Comparison of ENCODE assay signal across 10 cellular contexts in the genomic region with DNA sequence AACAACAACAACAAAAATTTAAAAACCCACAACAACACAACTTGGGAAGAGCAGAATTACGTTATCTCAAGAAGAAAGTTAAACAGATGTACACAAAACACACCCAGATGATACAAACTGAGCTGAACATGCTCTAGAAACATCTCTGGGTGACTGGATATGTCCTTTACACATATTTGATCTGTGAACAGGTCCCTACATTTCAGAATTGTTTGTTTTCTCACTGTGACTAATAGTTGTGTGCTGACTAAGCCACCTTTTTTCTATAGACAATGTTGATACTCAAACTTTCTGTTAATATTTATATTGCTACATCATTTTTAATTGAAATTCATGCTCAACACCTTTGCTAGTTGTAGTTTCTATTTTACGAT. TPM values are rescaled to one million over a fixed set of nuclear protein-coding genes. Genes with fewer than 3 reads are reported as not detected.
DNase-seq lines count a peak whose midpoint lies in the region; ATAC-seq, FAIRE-seq and TF ChIP-seq lines count a peak whose summit lies in the region.
"Had no signal": no experiment of that assay in that cellular context is flagged by ENCODE, and none has a peak within 500 bp of the region (broad histone marks: within the 10 kb centered on the region; RNA-seq: fewer than 3 reads in every experiment).

No MANE protein-coding gene starts in this region.

- H3K27me3 ChIP-seq in HepG2 (ENCODE audit: control insufficient read depth in 1 of 2, insufficient read depth in 2 of 2, low read length in 2 of 2), result no peaks in the 10 kb centered on the region; a peak in 1 of 5 replicates
- H3K27me3 ChIP-seq in right cardiac atrium (ENCODE audit: control insufficient read depth, insufficient read depth), result no peaks in the 10 kb centered on the region

- peaks cover 3% of the 10 kb centered on the region for H3K9me3 Mint-ChIP-seq in stimulated activated naive CD8-positive, alpha-beta T cell treated with anti-CD3 and anti-CD28 coated beads, Interleukin-15, Interleukin-2, amounts not matched to agents 100 ng/mL and 50 ng/mL, for 24 hours
- no peaks in the 10 kb centered on the region for H3K9me3 Mint-ChIP-seq in activated naive CD8-positive, alpha-beta T cell treated with anti-CD3 and anti-CD28 coated beads for 36 hours

- TF ChIP-seq EP300 in HepG2 (IDR thresholded peaks at IDR 0.05; ENCODE audit: low read depth in 2 of 2, low read length in 2 of 2) (no peak), HepG2 (CRISPR knock-in tag; IDR thresholded peaks at IDR 0.05; ENCODE audit: borderline replicate concordance) (no peak)

- FAIRE-seq in HepG2 (lab: Jason Lieb, UNC), result no peak

- H3K27ac Mint-ChIP-seq in stimulated activated naive CD8-positive, alpha-beta T cell treated with anti-CD3 and anti-CD28 coated beads, Interleukin-15, Interleukin-2, amounts not matched to agents 100 ng/mL and 50 ng/mL, for 24 hours, result no peak overlapping the region
- H3K27ac Mint-ChIP-seq in activated naive CD8-positive, alpha-beta T cell treated with anti-CD3 and anti-CD28 coated beads for 36 hours, result no peak overlapping the region

- peaks cover 53% of the 10 kb centered on the region for H3K4me1 Mint-ChIP-seq in stimulated activated naive CD8-positive, alpha-beta T cell treated with anti-CD3 and anti-CD28 coated beads, Interleukin-15, Interleukin-2, amounts not matched to agents 100 ng/mL and 50 ng/mL, for 24 hours (ENCODE audit: low read depth)
- H3K4me1 Mint-ChIP-seq in activated naive CD8-positive, alpha-beta T cell treated with anti-CD3 and anti-CD28 coated beads for 36 hours, result peaks cover 37% of the 10 kb centered on the region

- no peak for TF ChIP-seq CTCF in HepG2 (CRISPR knock-in tag; IDR thresholded peaks at IDR 0.05)

- no peak overlapping the region for H3K27ac ChIP-seq in HepG2 (ENCODE audit: extremely low read length, insufficient read depth, low read length)
- H3K27ac ChIP-seq in right cardiac atrium (ENCODE audit: low read length), result no peak overlapping the region

- no peak for TF ChIP-seq RAD21 in HepG2 (CRISPR knock-in tag; IDR thresholded peaks at IDR 0.05)

- BruUV-seq in HepG2 (replicated peaks; lab: Mats Ljungman, UMichigan), result no TSS peak

- no peak overlapping the region for H2AFZ ChIP-seq in HepG2 (ENCODE audit: low read length)

- CTCF ChIA-PET in HepG2 (lab: Yijun Ruan, JAX; ENCODE audit: low intra/inter-chr PET ratio, low total read pairs), result interaction anchor here (1.8 kb wide), 1 partner anchor 25 kb away, joined by 4 read pairs; no protein-coding TSS in a partner anchor

- H3K4me3 ChIP-seq in HepG2 (replicated peaks in 1 of 3; ENCODE audit: insufficient read depth in 1 of 3, low read depth in 2 of 3, low read length in 3 of 3) (peak overlapping the region; percentile 64 to 87 (median 84)), right cardiac atrium (ENCODE audit: low read length) (no peak overlapping the region)

- H4K20me1 ChIP-seq in HepG2 (ENCODE audit: insufficient read depth, low read length), result 0 out of 2 replicates have a peak, but pooled peaks cover 3% of the 10 kb centered on the region

- ATAC-seq in stimulated activated naive CD8-positive, alpha-beta T cell treated with anti-CD3 and anti-CD28 coated beads, Interleukin-15, Interleukin-2, amounts not matched to agents 100 U/mL and 50 U/mL, for 24 hours, result no peak
- ATAC-seq in HepG2 (peak; percentile 16; the same call in 1 of the 3 replicates), GM21825 (IDR thresholded peaks at IDR 0.05; ENCODE audit: unreplicated experiment) (no peak), right cardiac atrium (no peak)

- H3K36me3 Mint-ChIP-seq in stimulated activated naive CD8-positive, alpha-beta T cell treated with anti-CD3 and anti-CD28 coated beads, Interleukin-15, Interleukin-2, amounts not matched to agents 100 ng/mL and 50 ng/mL, for 24 hours (ENCODE audit: low read depth), result peaks cover 12% of the 10 kb centered on the region
- peaks cover 11% of the 10 kb centered on the region for H3K36me3 Mint-ChIP-seq in activated naive CD8-positive, alpha-beta T cell treated with anti-CD3 and anti-CD28 coated beads for 36 hours

- H3K4me3 Mint-ChIP-seq in stimulated activated naive CD8-positive, alpha-beta T cell treated with anti-CD3 and anti-CD28 coated beads, Interleukin-15, Interleukin-2, amounts not matched to agents 100 ng/mL and 50 ng/mL, for 24 hours, result peak overlapping the region; percentile 88
- H3K4me3 Mint-ChIP-seq in activated naive CD8-positive, alpha-beta T cell treated with anti-CD3 and anti-CD28 coated beads for 36 hours, result peak overlapping the region; percentile 93

- no peaks in the 10 kb centered on the region for H3K36me3 ChIP-seq in HepG2 (replicated peaks in 1 of 2; ENCODE audit: control insufficient read depth in 1 of 2, insufficient read depth in 2 of 2, low read length in 2 of 2)
- H3K36me3 ChIP-seq: heart left ventricle had no signal

- peak overlapping the region; percentile 77 for H3K4me2 ChIP-seq in HepG2 (ENCODE audit: low read depth, low read length)

- peaks cover 30% of the 10 kb centered on the region for H3K79me2 ChIP-seq in HepG2 (ENCODE audit: insufficient read depth, low read length)

- WGBS in HepG2 (ENCODE audit: low lambda C conversion rate), result 39% methylated on average over 2 of the region's 2 CpGs
- WGBS in right cardiac atrium, result 86% methylated on average over 2 of the region's 2 CpGs

- H3K4me1 ChIP-seq in HepG2 (ENCODE audit: insufficient read depth, low read length) (peaks cover 45% of the 10 kb centered on the region), right cardiac atrium (ENCODE audit: control insufficient read depth, insufficient read depth, low read length) (peaks cover 9% of the 10 kb centered on the region)

- intact Hi-C loops in HepG2 (cut with micrococcal nuclease; ENCODE audit: unreplicated experiment), result loop anchor here (1.0 kb wide), 2 partner anchors 9 kb away; no protein-coding TSS in a partner anchor
- intact Hi-C loops in head of caudate nucleus (cut with DNase I), result no loop called here
- intact Hi-C loops in right cardiac atrium (cut with DNase I), result no loop called here

- POLR2A ChIA-PET in HepG2 (lab: Yijun Ruan, JAX), result interaction anchor here (1.0 to 2.3 kb wide), 9 partner anchors 9 to 96 kb away, joined by 3 to 60 read pairs (median 5); a partner anchor contains a TSS

- DNase-seq in stimulated activated naive CD8-positive, alpha-beta T cell treated with anti-CD3 and anti-CD28 coated beads, Interleukin-15, Interleukin-2, amounts not matched to agents 100 U/mL and 50 U/mL, for 24 hours, result no peak
- DNase-seq in activated naive CD8-positive, alpha-beta T cell treated with anti-CD3 and anti-CD28 coated beads for 36 hours, result no peak
- DNase-seq in HepG2 (ENCODE audit: low spot score) (peak; percentile 49), HuH-7 (ENCODE audit: low spot score) (no peak), head of caudate nucleus (no peak), right cardiac atrium (no peak)
- DNase-seq: heart left ventricle had no signal

- peak overlapping the region; percentile 76 for H3K9ac ChIP-seq in HepG2 (ENCODE audit: insufficient read depth, low read depth, low read length)

- TF ChIP-seq POLR2A in HepG2 (IDR thresholded peaks at IDR 0.05; ENCODE audit: insufficient read depth in 1 of 2, low read depth in 2 of 2, low read length in 2 of 2), result no peak

- no peaks in the 10 kb centered on the region for H3K27me3 Mint-ChIP-seq in stimulated activated naive CD8-positive, alpha-beta T cell treated with anti-CD3 and anti-CD28 coated beads, Interleukin-15, Interleukin-2, amounts not matched to agents 100 ng/mL and 50 ng/mL, for 24 hours
- H3K27me3 Mint-ChIP-seq in activated naive CD8-positive, alpha-beta T cell treated with anti-CD3 and anti-CD28 coated beads for 36 hours, result no peaks in the 10 kb centered on the region

- H3K9me3 ChIP-seq in HepG2 (ENCODE audit: low read length) (no peaks in the 10 kb centered on the region), right cardiac atrium (ENCODE audit: control insufficient read depth, low read length) (no peaks in the 10 kb centered on the region)
- H3K9me3 ChIP-seq: heart left ventricle had no signal

- in situ Hi-C loops in HepG2 (cut with HindIII; ENCODE audit: extremely low pct_ligation_motif_present, low pct_unique_long_range_greater_than_20kb), result no loop called here

RNA-seq across cellular contexts. Expression of a gene that starts 1.0 kb away (rescaled TPM):
- 10 to 100 TPM; 12.8 to 13.4 TPM for total RNA-seq in activated naive CD8-positive, alpha-beta T cell treated with anti-CD3 and anti-CD28 coated beads for 36 hours
- total RNA-seq in HepG2 (2016; rRNA removed; fragmentation: Illumina TruSeq; extraction: Trizol) (41.4 and 95.8 TPM in 2 replicates), right cardiac atrium (10 to 100 TPM; 18.8 to 27.2 (median 25.3) TPM)
- total RNA-seq in HepG2 (2016; cell fraction: cytosol; rRNA removed; fragmentation: Illumina TruSeq; extraction: Trizol; ENCODE audit: low read depth), result 4.5 and 5.4 TPM in 2 replicates
- total RNA-seq in HepG2 (2016; cell fraction: insoluble cytoplasmic fraction; rRNA removed; fragmentation: Illumina TruSeq; extraction: Trizol), result 42.0 and 91.4 TPM in 2 replicates
- total RNA-seq in HepG2 (2016; cell fraction: membrane; rRNA removed; fragmentation: Illumina TruSeq; extraction: Trizol), result 13.3 and 15.6 TPM in 2 replicates
- 73.4 and 78.1 TPM in 2 replicates for total RNA-seq in HepG2 (2016; cell fraction: nucleus; rRNA removed; fragmentation: Illumina TruSeq; extraction: Trizol)
- polyA plus RNA-seq in HepG2 (2011; rRNA removed) (105 and 145 TPM in 2 replicates), right cardiac atrium (12.6 TPM)
- 97.9 and 106 TPM in 2 replicates for polyA plus RNA-seq in HepG2 (2011; cell fraction: cytosol; rRNA removed)
- 65.0 and 70.1 TPM in 2 replicates for polyA plus RNA-seq in HepG2 (2011; cell fraction: nucleus; rRNA removed)
- polyA plus RNA-seq in HepG2 (2012), result 48.5 and 60.7 TPM in 2 replicates
- polyA plus RNA-seq in HepG2 (2016; cell fraction: cytosol; fragmentation: Illumina TruSeq; extraction: Trizol; ENCODE audit: low read depth), result 4.5 and 4.7 TPM in 2 replicates
- 24.5 and 27.5 TPM in 2 replicates for polyA plus RNA-seq in HepG2 (2016; cell fraction: insoluble cytoplasmic fraction; fragmentation: Illumina TruSeq; extraction: Trizol; ENCODE audit: low read depth)
- 8.6 and 9.1 TPM in 2 replicates for polyA plus RNA-seq in HepG2 (2016; cell fraction: membrane; fragmentation: Illumina TruSeq; extraction: Trizol; ENCODE audit: low read depth)
- 69.9 and 80.4 TPM in 2 replicates for polyA plus RNA-seq in HepG2 (2016; cell fraction: nucleus; fragmentation: Illumina TruSeq; extraction: Trizol; ENCODE audit: insufficient read depth, low read depth)
- polyA minus RNA-seq in HepG2 (2011; rRNA and poly(A)+ RNA removed; ENCODE audit: low replicate concordance), result 95.1 and 327 TPM in 2 replicates
- 74.7 and 90.1 TPM in 2 replicates for polyA minus RNA-seq in HepG2 (2011; cell fraction: cytosol; rRNA and poly(A)+ RNA removed)
- polyA minus RNA-seq in HepG2 (2011; cell fraction: nucleus; rRNA and poly(A)+ RNA removed), result 27.6 and 39.4 TPM in 2 replicates

RNA-seq across cellular contexts. Expression of a gene that starts 16.8 kb away (rescaled TPM):
- total RNA-seq in activated naive CD8-positive, alpha-beta T cell treated with anti-CD3 and anti-CD28 coated beads for 36 hours, result 10 to 100 TPM; 44.8 to 45.7 TPM
- total RNA-seq in HepG2 (2016; rRNA removed; fragmentation: Illumina TruSeq; extraction: Trizol), result 0.31 TPM in 1 of 2 replicates, not detected in the other
- not detected in 2 replicates for total RNA-seq in HepG2 (2016; cell fraction: cytosol; rRNA removed; fragmentation: Illumina TruSeq; extraction: Trizol; ENCODE audit: low read depth)
- 0.22 TPM in 1 of 2 replicates, not detected in the other for total RNA-seq in HepG2 (2016; cell fraction: insoluble cytoplasmic fraction; rRNA removed; fragmentation: Illumina TruSeq; extraction: Trizol)
- total RNA-seq in HepG2 (2016; cell fraction: membrane; rRNA removed; fragmentation: Illumina TruSeq; extraction: Trizol), result not detected in 2 replicates
- total RNA-seq in HepG2 (2016; cell fraction: nucleus; rRNA removed; fragmentation: Illumina TruSeq; extraction: Trizol), result 0.99 TPM in 1 of 2 replicates, not detected in the other
- 0.15 TPM in 1 of 2 replicates, not detected in the other for polyA plus RNA-seq in HepG2 (2011; rRNA removed)
- polyA plus RNA-seq in HepG2 (2011; cell fraction: cytosol; rRNA removed), result not detected in 2 replicates
- 0.55 and 0.79 TPM in 2 replicates for polyA plus RNA-seq in HepG2 (2011; cell fraction: nucleus; rRNA removed)
- polyA plus RNA-seq in HepG2 (2012), result not detected in 2 replicates
- not detected in 2 replicates for polyA plus RNA-seq in HepG2 (2016; cell fraction: cytosol; fragmentation: Illumina TruSeq; extraction: Trizol; ENCODE audit: low read depth)
- not detected in 2 replicates for polyA plus RNA-seq in HepG2 (2016; cell fraction: insoluble cytoplasmic fraction; fragmentation: Illumina TruSeq; extraction: Trizol; ENCODE audit: low read depth)
- polyA plus RNA-seq in HepG2 (2016; cell fraction: membrane; fragmentation: Illumina TruSeq; extraction: Trizol; ENCODE audit: low read depth), result not detected in 2 replicates
- polyA plus RNA-seq in HepG2 (2016; cell fraction: nucleus; fragmentation: Illumina TruSeq; extraction: Trizol; ENCODE audit: insufficient read depth, low read depth), result not detected in 2 replicates
- polyA minus RNA-seq in HepG2 (2011; rRNA and poly(A)+ RNA removed; ENCODE audit: low replicate concordance), result 0.28 and 1.2 TPM in 2 replicates
- polyA minus RNA-seq in HepG2 (2011; cell fraction: cytosol; rRNA and poly(A)+ RNA removed), result not detected in 2 replicates
- polyA minus RNA-seq in HepG2 (2011; cell fraction: nucleus; rRNA and poly(A)+ RNA removed), result 0.87 and 1.2 TPM in 2 replicates
- 10 to 100 TPM; 23.5 to 46.8 (median 35.8) TPM for total RNA-seq in right cardiac atrium
- polyA plus RNA-seq in right cardiac atrium, result 63.6 TPM
- total RNA-seq: HT1080 had no signal

RNA-seq across cellular contexts. Expression of a gene that starts 23.8 kb away (rescaled TPM):
- 10 to 100 TPM; 57.0 to 62.0 TPM for total RNA-seq in activated naive CD8-positive, alpha-beta T cell treated with anti-CD3 and anti-CD28 coated beads for 36 hours
- total RNA-seq in HepG2 (2016; rRNA removed; fragmentation: Illumina TruSeq; extraction: Trizol) (32.2 and 39.4 TPM in 2 replicates), right cardiac atrium (10 to 100 TPM; 34.5 to 41.4 (median 40.7) TPM)
- 10.2 and 10.9 TPM in 2 replicates for total RNA-seq in HepG2 (2016; cell fraction: cytosol; rRNA removed; fragmentation: Illumina TruSeq; extraction: Trizol; ENCODE audit: low read depth)
- total RNA-seq in HepG2 (2016; cell fraction: insoluble cytoplasmic fraction; rRNA removed; fragmentation: Illumina TruSeq; extraction: Trizol), result 35.2 and 38.6 TPM in 2 replicates
- total RNA-seq in HepG2 (2016; cell fraction: membrane; rRNA removed; fragmentation: Illumina TruSeq; extraction: Trizol), result 21.9 and 22.5 TPM in 2 replicates
- total RNA-seq in HepG2 (2016; cell fraction: nucleus; rRNA removed; fragmentation: Illumina TruSeq; extraction: Trizol), result 36.9 and 43.8 TPM in 2 replicates
- polyA plus RNA-seq in HepG2 (2011; rRNA removed) (26.9 and 40.0 TPM in 2 replicates), right cardiac atrium (32.8 TPM)
- polyA plus RNA-seq in HepG2 (2011; cell fraction: cytosol; rRNA removed), result 13.4 and 14.2 TPM in 2 replicates
- 155 and 169 TPM in 2 replicates for polyA plus RNA-seq in HepG2 (2011; cell fraction: nucleus; rRNA removed)
- polyA plus RNA-seq in HepG2 (2012), result 15.0 and 18.0 TPM in 2 replicates
- 5.6 and 6.8 TPM in 2 replicates for polyA plus RNA-seq in HepG2 (2016; cell fraction: cytosol; fragmentation: Illumina TruSeq; extraction: Trizol; ENCODE audit: low read depth)
- 25.5 and 27.5 TPM in 2 replicates for polyA plus RNA-seq in HepG2 (2016; cell fraction: insoluble cytoplasmic fraction; fragmentation: Illumina TruSeq; extraction: Trizol; ENCODE audit: low read depth)
- polyA plus RNA-seq in HepG2 (2016; cell fraction: membrane; fragmentation: Illumina TruSeq; extraction: Trizol; ENCODE audit: low read depth), result 12.4 and 13.2 TPM in 2 replicates
- polyA plus RNA-seq in HepG2 (2016; cell fraction: nucleus; fragmentation: Illumina TruSeq; extraction: Trizol; ENCODE audit: insufficient read depth, low read depth), result 90.2 and 94.9 TPM in 2 replicates
- 71.6 and 214 TPM in 2 replicates for polyA minus RNA-seq in HepG2 (2011; rRNA and poly(A)+ RNA removed; ENCODE audit: low replicate concordance)
- polyA minus RNA-seq in HepG2 (2011; cell fraction: cytosol; rRNA and poly(A)+ RNA removed), result 13.4 and 14.8 TPM in 2 replicates
- polyA minus RNA-seq in HepG2 (2011; cell fraction: nucleus; rRNA and poly(A)+ RNA removed), result 21.8 and 24.0 TPM in 2 replicates

RNA-seq across cellular contexts. Expression of a gene that starts 47.7 kb away (rescaled TPM):
- 100 to 1,000 TPM; 146 to 157 TPM for total RNA-seq in activated naive CD8-positive, alpha-beta T cell treated with anti-CD3 and anti-CD28 coated beads for 36 hours
- total RNA-seq in HepG2 (2016; rRNA removed; fragmentation: Illumina TruSeq; extraction: Trizol) (0.20 TPM in 1 of 2 replicates, not detected in the other), right cardiac atrium (1 to 10 TPM; 2.7 to 5.0 (median 4.7) TPM)
- total RNA-seq in HepG2 (2016; cell fraction: cytosol; rRNA removed; fragmentation: Illumina TruSeq; extraction: Trizol; ENCODE audit: low read depth), result not detected in 2 replicates
- total RNA-seq in HepG2 (2016; cell fraction: insoluble cytoplasmic fraction; rRNA removed; fragmentation: Illumina TruSeq; extraction: Trizol), result 0.07 and 0.37 TPM in 2 replicates
- total RNA-seq in HepG2 (2016; cell fraction: membrane; rRNA removed; fragmentation: Illumina TruSeq; extraction: Trizol), result not detected in 2 replicates
- 0.16 and 0.34 TPM in 2 replicates for total RNA-seq in HepG2 (2016; cell fraction: nucleus; rRNA removed; fragmentation: Illumina TruSeq; extraction: Trizol)
- polyA plus RNA-seq in HepG2 (2011; rRNA removed) (0.13 and 0.17 TPM in 2 replicates), right cardiac atrium (1.5 TPM)
- 0.04 and 0.05 TPM in 2 replicates for polyA plus RNA-seq in HepG2 (2011; cell fraction: cytosol; rRNA removed)
- 0.61 and 0.68 TPM in 2 replicates for polyA plus RNA-seq in HepG2 (2011; cell fraction: nucleus; rRNA removed)
- polyA plus RNA-seq in HepG2 (2012), result 0.16 and 0.21 TPM in 2 replicates
- 0.03 TPM in 1 of 2 replicates, not detected in the other for polyA plus RNA-seq in HepG2 (2016; cell fraction: cytosol; fragmentation: Illumina TruSeq; extraction: Trizol; ENCODE audit: low read depth)
- 0.07 and 0.09 TPM in 2 replicates for polyA plus RNA-seq in HepG2 (2016; cell fraction: insoluble cytoplasmic fraction; fragmentation: Illumina TruSeq; extraction: Trizol; ENCODE audit: low read depth)
- polyA plus RNA-seq in HepG2 (2016; cell fraction: membrane; fragmentation: Illumina TruSeq; extraction: Trizol; ENCODE audit: low read depth), result 0.03 and 0.05 TPM in 2 replicates
- polyA plus RNA-seq in HepG2 (2016; cell fraction: nucleus; fragmentation: Illumina TruSeq; extraction: Trizol; ENCODE audit: insufficient read depth, low read depth), result 0.46 and 0.75 TPM in 2 replicates
- 0.02 and 0.09 TPM in 2 replicates for polyA minus RNA-seq in HepG2 (2011; rRNA and poly(A)+ RNA removed; ENCODE audit: low replicate concordance)
- not detected in 2 replicates for polyA minus RNA-seq in HepG2 (2011; cell fraction: cytosol; rRNA and poly(A)+ RNA removed)
- polyA minus RNA-seq in HepG2 (2011; cell fraction: nucleus; rRNA and poly(A)+ RNA removed), result 0.13 and 1.2 TPM in 2 replicates

Comparison
In these comparisons a context has a peak if more than half of its experiments do, and no peak if none do; other contexts are left out.
1. RNA of a gene that starts 16.8 kb away (total RNA-seq): 44.8 to 45.7 TPM in activated naive CD8-positive, alpha-beta T cell treated with anti-CD3 and anti-CD28 coated beads for 36 hours and 23.5 to 46.8 TPM in right cardiac atrium; 0.22 to 0.99 TPM in HepG2; every median in the first group is over 10 times any median in the second.